In the genomic region with DNA sequence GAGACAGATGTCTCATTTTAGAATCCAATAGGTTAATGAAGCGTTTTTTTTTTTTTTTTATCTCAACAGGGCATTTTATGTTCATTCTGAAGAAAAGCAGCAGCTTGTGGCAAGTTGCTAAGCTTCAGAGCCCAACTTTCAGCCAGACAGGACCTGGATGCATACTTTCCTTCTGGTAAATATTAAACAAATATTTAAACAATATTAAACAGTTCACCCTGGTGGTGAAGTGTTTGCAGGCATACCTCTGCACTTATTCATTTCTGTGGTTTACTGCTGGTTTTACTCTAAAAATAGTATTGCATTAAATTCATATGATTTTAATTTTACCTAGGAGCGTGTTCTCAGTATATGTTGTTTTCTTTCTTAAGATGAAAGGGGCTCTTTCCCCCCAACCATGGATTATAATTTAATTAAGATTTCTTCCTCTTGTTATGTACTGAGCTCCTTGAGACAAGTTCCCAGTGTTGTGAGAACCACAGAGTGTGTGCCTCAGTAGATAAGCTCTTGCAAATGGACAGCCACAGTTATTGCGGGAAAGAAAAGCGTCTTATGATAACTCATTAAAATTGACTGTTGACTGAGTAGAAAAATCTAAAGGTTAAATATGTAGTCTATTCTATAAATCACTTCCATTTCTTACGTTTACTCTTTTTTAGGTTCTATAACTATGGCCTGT, we compare ENCODE assay signal across 16 cellular contexts.
"Had no signal": no experiment of that assay in that cellular context is flagged by ENCODE, and none has a peak within 500 bp of the region (broad histone marks: within the 10 kb centered on the region; RNA-seq: fewer than 3 reads in every experiment).

No MANE protein-coding gene starts in this region.

- H3K27me3 ChIP-seq: breast epithelium, gastrocnemius medialis, neutrophil had no signal

- H3K27ac ChIP-seq: breast epithelium, gastrocnemius medialis, neutrophil, parathyroid adenoma had no signal

- ATAC-seq: gastrocnemius medialis; left lobe of liver; natural killer cell; stimulated activated memory B cell treated with anti-CD40 and anti-IgM and Interleukin-4, amounts not matched to agents 10 μg/mL and 1 μg/mL and 100 μg/mL, for 72 hours; T-helper 17 cell had no signal

- H3K9me3 ChIP-seq: breast epithelium, gastrocnemius medialis, neutrophil had no signal

- DNase-seq: activated CD4-positive, alpha-beta T cell treated with anti-CD3 and anti-CD28 coated beads, Interleukin-2, amount 10 ng/mL, durations not matched to agents 7 days and 5 days; activated CD4-positive, CD25-positive, alpha-beta regulatory T cell; activated gamma-delta T cell treated with Interleukin-2 at 50 U/mL for 16 hours; amniotic stem cell; dermis blood vessel endothelial cell; endodermal cell; gastrocnemius medialis; islet precursor cell; natural killer cell; stimulated activated CD4-positive, alpha-beta T cell treated with anti-CD3 and anti-CD28 coated beads, Interleukin-12 subunit alpha, Interleukin-12 subunit beta, amount 100 ng/mL, for 4 hours; T-helper 17 cell had no signal

- H3K4me1 ChIP-seq: breast epithelium, gastrocnemius medialis, parathyroid adenoma had no signal

- H3K36me3 ChIP-seq: breast epithelium, gastrocnemius medialis, neutrophil had no signal

- H3K4me3 ChIP-seq: breast epithelium, gastrocnemius medialis had no signal
